1 cellular context compared by ENCODE assay signal in genomic region chr19:56637976-56638555, GRCh38.
TF ChIP-seq lines count a peak whose summit lies in the region.

No MANE protein-coding gene starts in this region.

TF ChIP-seq in K562, 482 proteins besides CTCF, POLR2A, EP300 and RAD21 (continued from another document and continues in another):
- TF ChIP-seq MBD1 (CRISPR knock-in tag; IDR thresholded peaks at IDR 0.05) (no peak), HIVEP1 (CRISPR knock-in tag; IDR thresholded peaks at IDR 0.05) (no peak), CBX1 (IDR thresholded peaks at IDR 0.05; ENCODE audit: low read depth) (peak; percentile 35; the same call in 1 of the 2 replicates), ZKSCAN1 (IDR thresholded peaks at IDR 0.05; ENCODE audit: low read depth, low read length) (no peak), TRIM28 (IDR thresholded peaks at IDR 0.05) (no peak), IRF2 (CRISPR knock-in tag; IDR thresholded peaks at IDR 0.05) (peak; percentile 84; the same call in 1 of the 2 replicates), BMI1 (IDR thresholded peaks at IDR 0.05; ENCODE audit: low read length) (no peak), E2F1 (CRISPR knock-in tag; IDR thresholded peaks at IDR 0.05) (peak; percentile 64; the same call in 1 of the 2 replicates), ZBTB1 (CRISPR knock-in tag; IDR thresholded peaks at IDR 0.05; ENCODE audit: borderline replicate concordance, low read depth) (peak; percentile 58; the same call in 1 of the 2 replicates), BHLHE40 (IDR thresholded peaks at IDR 0.05; ENCODE audit: low read length) (0 out of 2 replicates have a peak, but pooled peaks have one; percentile 20), SMARCB1 (IDR thresholded peaks at IDR 0.05; ENCODE audit: insufficient read length, low read depth) (no peak), FOXK2 (conservative IDR thresholded peaks at IDR 0.05 in 1 of 2, IDR thresholded peaks at IDR 0.05 in 1 of 2; ENCODE audit: low read depth in 2 of 2) (no peak), MAZ (CRISPR knock-in tag; conservative IDR thresholded peaks at IDR 0.05 in 1 of 2, IDR thresholded peaks at IDR 0.05 in 1 of 2) (peak in 1 of 2 experiments; percentile 95; a peak in 2 of 4 replicates), GABPB1 (CRISPR knock-in tag; IDR thresholded peaks at IDR 0.05) (peak; percentile 61; the same call in 1 of the 2 replicates), KAT7 (CRISPR knock-in tag; IDR thresholded peaks at IDR 0.05; ENCODE audit: borderline replicate concordance) (no peak), RCOR1 (IDR thresholded peaks at IDR 0.05; ENCODE audit: borderline replicate concordance in 1 of 2, low read depth in 2 of 2, low read length in 2 of 2) (peak in 1 of 2 experiments; percentile 92; a peak in 2 of 4 replicates), FOXA3 (CRISPR knock-in tag; conservative IDR thresholded peaks at IDR 0.05 in 1 of 2, IDR thresholded peaks at IDR 0.05 in 1 of 2) (no peak), HMGXB4 (CRISPR knock-in tag; IDR thresholded peaks at IDR 0.05) (no peak), FIP1L1 (IDR thresholded peaks at IDR 0.05; ENCODE audit: low read depth, low read length, poor library complexity, severe bottlenecking) (no peak), ZNF395 (CRISPR knock-in tag; IDR thresholded peaks at IDR 0.05) (0 out of 2 replicates have a peak, but pooled peaks have one; percentile 44), ZNF197 (CRISPR knock-in tag; IDR thresholded peaks at IDR 0.05; ENCODE audit: low read depth) (no peak), KLF1 (tag; IDR thresholded peaks at IDR 0.05) (no peak), RFX5 (IDR thresholded peaks at IDR 0.05; ENCODE audit: low read depth, low read length) (no peak), CEBPG (CRISPR knock-in tag; IDR thresholded peaks at IDR 0.05) (no peak), CEBPG (tag; conservative IDR thresholded peaks at IDR 0.05 in 1 of 2, IDR thresholded peaks at IDR 0.05 in 1 of 2) (no peak), ATF4 (CRISPR knock-in tag; IDR thresholded peaks at IDR 0.05) (no peak), ESRRA (IDR thresholded peaks at IDR 0.05; ENCODE audit: borderline replicate concordance, low read depth) (no peak), ZNF263 (CRISPR knock-in tag; IDR thresholded peaks at IDR 0.05; ENCODE audit: borderline replicate concordance) (peak; percentile 73; the same call in 1 of the 2 replicates), ZFX (CRISPR knock-in tag; IDR thresholded peaks at IDR 0.05) (peak; percentile 21; the same call in 1 of the 2 replicates), ZBTB17 (CRISPR knock-in tag; IDR thresholded peaks at IDR 0.05) (no peak), ZSCAN32 (CRISPR knock-in tag; IDR thresholded peaks at IDR 0.05) (no peak), KAT8 (IDR thresholded peaks at IDR 0.05; ENCODE audit: low read depth) (no peak), ZNF232 (CRISPR knock-in tag; IDR thresholded peaks at IDR 0.05) (peak; percentile 93; the same call in 1 of the 2 replicates), CBFB (CRISPR knock-in tag; IDR thresholded peaks at IDR 0.05) (no peak), ZNF384 (IDR thresholded peaks at IDR 0.05; ENCODE audit: low read depth, low read length) (no peak)
- TF ChIP-seq, protein P1, sequence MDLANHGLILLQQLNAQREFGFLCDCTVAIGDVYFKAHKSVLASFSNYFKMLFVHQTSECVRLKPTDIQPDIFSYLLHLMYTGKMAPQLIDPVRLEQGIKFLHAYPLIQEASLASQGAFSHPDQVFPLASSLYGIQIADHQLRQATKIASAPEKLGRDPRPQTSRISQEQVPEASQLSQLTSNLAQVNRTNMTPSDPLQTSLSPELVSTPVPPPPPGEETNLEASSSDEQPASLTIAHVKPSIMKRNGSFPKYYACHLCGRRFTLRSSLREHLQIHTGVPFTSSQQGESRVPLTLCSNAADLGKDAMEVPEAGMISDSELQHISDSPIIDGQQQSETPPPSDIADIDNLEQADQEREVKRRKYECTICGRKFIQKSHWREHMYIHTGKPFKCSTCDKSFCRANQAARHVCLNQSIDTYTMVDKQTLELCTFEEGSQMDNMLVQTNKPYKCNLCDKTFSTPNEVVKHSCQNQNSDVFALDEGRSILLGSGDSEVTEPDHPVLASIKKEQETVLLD (IDR thresholded peaks at IDR 0.05), result no peak
- TF ChIP-seq, protein P2, sequence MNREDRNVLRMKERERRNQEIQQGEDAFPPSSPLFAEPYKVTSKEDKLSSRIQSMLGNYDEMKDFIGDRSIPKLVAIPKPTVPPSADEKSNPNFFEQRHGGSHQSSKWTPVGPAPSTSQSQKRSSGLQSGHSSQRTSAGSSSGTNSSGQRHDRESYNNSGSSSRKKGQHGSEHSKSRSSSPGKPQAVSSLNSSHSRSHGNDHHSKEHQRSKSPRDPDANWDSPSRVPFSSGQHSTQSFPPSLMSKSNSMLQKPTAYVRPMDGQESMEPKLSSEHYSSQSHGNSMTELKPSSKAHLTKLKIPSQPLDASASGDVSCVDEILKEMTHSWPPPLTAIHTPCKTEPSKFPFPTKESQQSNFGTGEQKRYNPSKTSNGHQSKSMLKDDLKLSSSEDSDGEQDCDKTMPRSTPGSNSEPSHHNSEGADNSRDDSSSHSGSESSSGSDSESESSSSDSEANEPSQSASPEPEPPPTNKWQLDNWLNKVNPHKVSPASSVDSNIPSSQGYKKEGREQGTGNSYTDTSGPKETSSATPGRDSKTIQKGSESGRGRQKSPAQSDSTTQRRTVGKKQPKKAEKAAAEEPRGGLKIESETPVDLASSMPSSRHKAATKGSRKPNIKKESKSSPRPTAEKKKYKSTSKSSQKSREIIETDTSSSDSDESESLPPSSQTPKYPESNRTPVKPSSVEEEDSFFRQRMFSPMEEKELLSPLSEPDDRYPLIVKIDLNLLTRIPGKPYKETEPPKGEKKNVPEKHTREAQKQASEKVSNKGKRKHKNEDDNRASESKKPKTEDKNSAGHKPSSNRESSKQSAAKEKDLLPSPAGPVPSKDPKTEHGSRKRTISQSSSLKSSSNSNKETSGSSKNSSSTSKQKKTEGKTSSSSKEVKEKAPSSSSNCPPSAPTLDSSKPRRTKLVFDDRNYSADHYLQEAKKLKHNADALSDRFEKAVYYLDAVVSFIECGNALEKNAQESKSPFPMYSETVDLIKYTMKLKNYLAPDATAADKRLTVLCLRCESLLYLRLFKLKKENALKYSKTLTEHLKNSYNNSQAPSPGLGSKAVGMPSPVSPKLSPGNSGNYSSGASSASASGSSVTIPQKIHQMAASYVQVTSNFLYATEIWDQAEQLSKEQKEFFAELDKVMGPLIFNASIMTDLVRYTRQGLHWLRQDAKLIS (CRISPR knock-in tag; IDR thresholded peaks at IDR 0.05), result peak; percentile 72
- TF ChIP-seq, protein P3, sequence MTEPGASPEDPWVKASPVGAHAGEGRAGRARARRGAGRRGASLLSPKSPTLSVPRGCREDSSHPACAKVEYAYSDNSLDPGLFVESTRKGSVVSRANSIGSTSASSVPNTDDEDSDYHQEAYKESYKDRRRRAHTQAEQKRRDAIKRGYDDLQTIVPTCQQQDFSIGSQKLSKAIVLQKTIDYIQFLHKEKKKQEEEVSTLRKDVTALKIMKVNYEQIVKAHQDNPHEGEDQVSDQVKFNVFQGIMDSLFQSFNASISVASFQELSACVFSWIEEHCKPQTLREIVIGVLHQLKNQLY (CRISPR knock-in tag; conservative IDR thresholded peaks at IDR 0.05), result peak in 1 of 2 experiments; percentile 88; a peak in 1 of 4 replicates
- TF ChIP-seq, protein P4, sequence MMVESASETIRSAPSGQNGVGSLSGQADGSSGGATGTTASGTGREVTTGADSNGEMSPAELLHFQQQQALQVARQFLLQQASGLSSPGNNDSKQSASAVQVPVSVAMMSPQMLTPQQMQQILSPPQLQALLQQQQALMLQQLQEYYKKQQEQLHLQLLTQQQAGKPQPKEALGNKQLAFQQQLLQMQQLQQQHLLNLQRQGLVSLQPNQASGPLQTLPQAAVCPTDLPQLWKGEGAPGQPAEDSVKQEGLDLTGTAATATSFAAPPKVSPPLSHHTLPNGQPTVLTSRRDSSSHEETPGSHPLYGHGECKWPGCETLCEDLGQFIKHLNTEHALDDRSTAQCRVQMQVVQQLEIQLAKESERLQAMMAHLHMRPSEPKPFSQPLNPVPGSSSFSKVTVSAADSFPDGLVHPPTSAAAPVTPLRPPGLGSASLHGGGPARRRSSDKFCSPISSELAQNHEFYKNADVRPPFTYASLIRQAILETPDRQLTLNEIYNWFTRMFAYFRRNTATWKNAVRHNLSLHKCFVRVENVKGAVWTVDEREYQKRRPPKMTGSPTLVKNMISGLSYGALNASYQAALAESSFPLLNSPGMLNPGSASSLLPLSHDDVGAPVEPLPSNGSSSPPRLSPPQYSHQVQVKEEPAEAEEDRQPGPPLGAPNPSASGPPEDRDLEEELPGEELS (CRISPR knock-in tag; IDR thresholded peaks at IDR 0.05; ENCODE audit: borderline replicate concordance), result peak; percentile 66; the same call in 1 of the 2 replicates
- TF ChIP-seq, protein P5, sequence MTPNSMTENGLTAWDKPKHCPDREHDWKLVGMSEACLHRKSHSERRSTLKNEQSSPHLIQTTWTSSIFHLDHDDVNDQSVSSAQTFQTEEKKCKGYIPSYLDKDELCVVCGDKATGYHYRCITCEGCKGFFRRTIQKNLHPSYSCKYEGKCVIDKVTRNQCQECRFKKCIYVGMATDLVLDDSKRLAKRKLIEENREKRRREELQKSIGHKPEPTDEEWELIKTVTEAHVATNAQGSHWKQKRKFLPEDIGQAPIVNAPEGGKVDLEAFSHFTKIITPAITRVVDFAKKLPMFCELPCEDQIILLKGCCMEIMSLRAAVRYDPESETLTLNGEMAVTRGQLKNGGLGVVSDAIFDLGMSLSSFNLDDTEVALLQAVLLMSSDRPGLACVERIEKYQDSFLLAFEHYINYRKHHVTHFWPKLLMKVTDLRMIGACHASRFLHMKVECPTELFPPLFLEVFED (CRISPR knock-in tag; conservative IDR thresholded peaks at IDR 0.05), result no peak
- TF ChIP-seq, protein P6, sequence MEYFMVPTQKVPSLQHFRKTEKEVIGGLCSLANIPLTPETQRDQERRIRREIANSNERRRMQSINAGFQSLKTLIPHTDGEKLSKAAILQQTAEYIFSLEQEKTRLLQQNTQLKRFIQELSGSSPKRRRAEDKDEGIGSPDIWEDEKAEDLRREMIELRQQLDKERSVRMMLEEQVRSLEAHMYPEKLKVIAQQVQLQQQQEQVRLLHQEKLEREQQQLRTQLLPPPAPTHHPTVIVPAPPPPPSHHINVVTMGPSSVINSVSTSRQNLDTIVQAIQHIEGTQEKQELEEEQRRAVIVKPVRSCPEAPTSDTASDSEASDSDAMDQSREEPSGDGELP (CRISPR knock-in tag; IDR thresholded peaks at IDR 0.05; ENCODE audit: borderline replicate concordance), result peak; percentile 81
- TF ChIP-seq, protein P7, sequence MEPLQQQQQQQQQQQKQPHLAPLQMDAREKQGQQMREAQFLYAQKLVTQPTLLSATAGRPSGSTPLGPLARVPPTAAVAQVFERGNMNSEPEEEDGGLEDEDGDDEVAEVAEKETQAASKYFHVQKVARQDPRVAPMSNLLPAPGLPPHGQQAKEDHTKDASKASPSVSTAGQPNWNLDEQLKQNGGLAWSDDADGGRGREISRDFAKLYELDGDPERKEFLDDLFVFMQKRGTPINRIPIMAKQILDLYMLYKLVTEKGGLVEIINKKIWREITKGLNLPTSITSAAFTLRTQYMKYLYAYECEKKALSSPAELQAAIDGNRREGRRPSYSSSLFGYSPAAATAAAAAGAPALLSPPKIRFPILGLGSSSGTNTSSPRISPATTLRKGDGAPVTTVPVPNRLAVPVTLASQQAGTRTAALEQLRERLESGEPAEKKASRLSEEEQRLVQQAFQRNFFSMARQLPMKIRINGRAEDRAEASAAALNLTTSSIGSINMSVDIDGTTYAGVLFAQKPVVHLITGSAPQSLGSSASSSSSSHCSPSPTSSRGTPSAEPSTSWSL (CRISPR knock-in tag; IDR thresholded peaks at IDR 0.05; ENCODE audit: borderline replicate concordance), result no peak
